In genomic region chr18:79400591-79401381, GRCh38 we compare ENCODE assay signal across 8 cellular contexts. TPM values are rescaled to one million over a fixed set of nuclear protein-coding genes. Genes with fewer than 3 reads are reported as not detected.
A peak's percentile ranks its signal among the peaks of the same experiment; 100 is the strongest.
DNase-seq lines count a peak whose midpoint lies in the region; ATAC-seq lines count a peak whose summit lies in the region.

No MANE protein-coding gene starts in this region.

- H3K36me3 Mint-ChIP-seq in CD4-positive, CD25-positive, alpha-beta regulatory T cell = peaks cover 7% of the 10 kb centered on the region
- peaks cover 55% of the 10 kb centered on the region for H3K36me3 Mint-ChIP-seq in activated naive CD8-positive, alpha-beta T cell treated with anti-CD3 and anti-CD28 coated beads for 36 hours
- peaks cover 36% of the 10 kb centered on the region for H3K36me3 Mint-ChIP-seq in stimulated activated effector memory CD8-positive, alpha-beta T cell treated with anti-CD3 and anti-CD28 coated beads, Interleukin-12 subunit alpha, Interleukin-12 subunit beta, amount 100 ng/mL, for 72 hours

- peaks cover 77% of the 10 kb centered on the region for H3K4me1 ChIP-seq in CD4-positive, CD25-positive, alpha-beta regulatory T cell (ENCODE audit: control insufficient read depth, insufficient read depth, low read length, poor library complexity, severe bottlenecking)

- H3K4me3 Mint-ChIP-seq in CD4-positive, CD25-positive, alpha-beta regulatory T cell = peak overlapping the region; percentile 80 to 96 (median 93)
- peak overlapping the region; percentile 85 for H3K4me3 Mint-ChIP-seq in activated naive CD8-positive, alpha-beta T cell treated with anti-CD3 and anti-CD28 coated beads for 36 hours
- peak overlapping the region; percentile 78 for H3K4me3 Mint-ChIP-seq in stimulated activated effector memory CD8-positive, alpha-beta T cell treated with anti-CD3 and anti-CD28 coated beads, Interleukin-12 subunit alpha, Interleukin-12 subunit beta, amount 100 ng/mL, for 72 hours

- H3K27ac ChIP-seq in CD4-positive, CD25-positive, alpha-beta regulatory T cell (ENCODE audit: insufficient read depth, low read length, poor library complexity, severe bottlenecking) = peak overlapping the region; percentile 95

- peak overlapping the region; percentile 61 for H3K4me3 ChIP-seq in CD4-positive, CD25-positive, alpha-beta regulatory T cell (ENCODE audit: low read depth, low read length)
- peak overlapping the region; percentile 50 for H3K4me3 ChIP-seq in Jurkat, Clone E6-1 (ENCODE audit: low read length)

- peak overlapping the region; percentile 99 to 100 (median 99) for H3K27ac Mint-ChIP-seq in CD4-positive, CD25-positive, alpha-beta regulatory T cell
- peak overlapping the region; percentile 96 for H3K27ac Mint-ChIP-seq in activated naive CD8-positive, alpha-beta T cell treated with anti-CD3 and anti-CD28 coated beads for 36 hours
- peak overlapping the region; percentile 96 for H3K27ac Mint-ChIP-seq in stimulated activated effector memory CD8-positive, alpha-beta T cell treated with anti-CD3 and anti-CD28 coated beads, Interleukin-12 subunit alpha, Interleukin-12 subunit beta, amount 100 ng/mL, for 72 hours

- no peaks in the 10 kb centered on the region for H3K36me3 ChIP-seq in CD4-positive, CD25-positive, alpha-beta regulatory T cell (ENCODE audit: control insufficient read depth, insufficient read depth, low read length)

- H3K4me1 Mint-ChIP-seq in CD4-positive, CD25-positive, alpha-beta regulatory T cell = peaks cover 20 to 72% (median 38%) of the 10 kb centered on the region in 4 donors
- H3K4me1 Mint-ChIP-seq in activated naive CD8-positive, alpha-beta T cell treated with anti-CD3 and anti-CD28 coated beads for 36 hours = peaks cover 47% of the 10 kb centered on the region
- peaks cover 55% of the 10 kb centered on the region for H3K4me1 Mint-ChIP-seq in stimulated activated effector memory CD8-positive, alpha-beta T cell treated with anti-CD3 and anti-CD28 coated beads, Interleukin-12 subunit alpha, Interleukin-12 subunit beta, amount 100 ng/mL, for 72 hours

- peaks cover 18% of the 10 kb centered on the region for H3K27me3 Mint-ChIP-seq in CD4-positive, CD25-positive, alpha-beta regulatory T cell
- no peaks in the 10 kb centered on the region for H3K27me3 Mint-ChIP-seq in activated naive CD8-positive, alpha-beta T cell treated with anti-CD3 and anti-CD28 coated beads for 36 hours

- no peaks in the 10 kb centered on the region for H3K9me3 ChIP-seq in CD4-positive, CD25-positive, alpha-beta regulatory T cell (ENCODE audit: control insufficient read depth in 2 of 2, low read length in 2 of 2)

- peak; percentile 13 to 14 for ATAC-seq in CD4-positive, CD25-positive, alpha-beta regulatory T cell (ENCODE audit: low read depth in 2 of 2)
- ATAC-seq in stimulated activated effector memory CD8-positive, alpha-beta T cell treated with anti-CD3 and anti-CD28 coated beads, Interleukin-12 subunit alpha, Interleukin-12 subunit beta, amount 100 ng/mL, for 72 hours = peak; percentile 2
- no peak for ATAC-seq in HG02970 (IDR thresholded peaks at IDR 0.05; ENCODE audit: low FRiP score, unreplicated experiment)

- H3K27me3 ChIP-seq in CD4-positive, CD25-positive, alpha-beta regulatory T cell (ENCODE audit: control insufficient read depth, insufficient read depth, low read length) = no peaks in the 10 kb centered on the region

- DNase-seq in CD4-positive, CD25-positive, alpha-beta regulatory T cell = peak; percentile 64 to 78 (median 72)
- DNase-seq in Jurkat, Clone E6-1 (ENCODE audit: low read depth, low spot score) = no peak
- peak; percentile 68 for DNase-seq in activated naive CD8-positive, alpha-beta T cell treated with anti-CD3 and anti-CD28 coated beads for 36 hours
- peak; percentile 80 for DNase-seq in iPS-NIHi11 (ENCODE audit: low spot score)
- DNase-seq in stimulated activated effector memory CD8-positive, alpha-beta T cell treated with anti-CD3 and anti-CD28 coated beads, Interleukin-12 subunit alpha, Interleukin-12 subunit beta, amount 100 ng/mL, for 72 hours (ENCODE audit: low spot score in 2 of 2) = no peak
- DNase-seq in NCI-H2107 treated with DMSO at 0.1 percent for 48 hours (lab: John Stamatoyannopoulos, UW; ENCODE audit: unreplicated experiment) = no peak
- DNase-seq in middle frontal gyrus (ENCODE audit: extremely low spot score, low spot score) = no peak

- no peaks in the 10 kb centered on the region for H3K9me3 Mint-ChIP-seq in CD4-positive, CD25-positive, alpha-beta regulatory T cell
- no peaks in the 10 kb centered on the region for H3K9me3 Mint-ChIP-seq in activated naive CD8-positive, alpha-beta T cell treated with anti-CD3 and anti-CD28 coated beads for 36 hours
- H3K9me3 Mint-ChIP-seq in stimulated activated effector memory CD8-positive, alpha-beta T cell treated with anti-CD3 and anti-CD28 coated beads, Interleukin-12 subunit alpha, Interleukin-12 subunit beta, amount 100 ng/mL, for 72 hours = no peaks in the 10 kb centered on the region

RNA-seq across cellular contexts. Expression of gene NFATC1, which starts 5.1 kb away (rescaled TPM):
- 64.7 TPM for total RNA-seq in CD4-positive, CD25-positive, alpha-beta regulatory T cell
- 10 to 100 TPM; 13.1 to 23.8 (median 19.2) TPM for polyA plus RNA-seq in CD4-positive, CD25-positive, alpha-beta regulatory T cell
- polyA plus RNA-seq in Jurkat, Clone E6-1 (2012; ENCODE audit: insufficient read depth, insufficient read length) = 21.7 TPM
- total RNA-seq in activated naive CD8-positive, alpha-beta T cell treated with anti-CD3 and anti-CD28 coated beads for 36 hours = 10 to 100 TPM; 94.2 to 98.5 TPM

Comparison
In these comparisons a context has a peak if more than half of its experiments do, and no peak if none do; other contexts are left out.
1. DNase-seq: peak in CD4-positive, CD25-positive, alpha-beta regulatory T cell (3 of 3), activated naive CD8-positive, alpha-beta T cell treated with anti-CD3 and anti-CD28 coated beads for 36 hours (single experiment) and iPS-NIHi11 (single experiment); none in Jurkat, Clone E6-1 (single experiment), stimulated activated effector memory CD8-positive, alpha-beta T cell treated with anti-CD3 and anti-CD28 coated beads, Interleukin-12 subunit alpha, Interleukin-12 subunit beta, amount 100 ng/mL, for 72 hours (0 of 2), NCI-H2107 treated with DMSO at 0.1 percent for 48 hours (single experiment) and middle frontal gyrus (single experiment).
2. Peak in every context shown above with its lines, with median percentiles within 50 percentile points of each other: H3K27ac Mint-ChIP-seq and H3K4me3 Mint-ChIP-seq.